In the genomic region with DNA sequence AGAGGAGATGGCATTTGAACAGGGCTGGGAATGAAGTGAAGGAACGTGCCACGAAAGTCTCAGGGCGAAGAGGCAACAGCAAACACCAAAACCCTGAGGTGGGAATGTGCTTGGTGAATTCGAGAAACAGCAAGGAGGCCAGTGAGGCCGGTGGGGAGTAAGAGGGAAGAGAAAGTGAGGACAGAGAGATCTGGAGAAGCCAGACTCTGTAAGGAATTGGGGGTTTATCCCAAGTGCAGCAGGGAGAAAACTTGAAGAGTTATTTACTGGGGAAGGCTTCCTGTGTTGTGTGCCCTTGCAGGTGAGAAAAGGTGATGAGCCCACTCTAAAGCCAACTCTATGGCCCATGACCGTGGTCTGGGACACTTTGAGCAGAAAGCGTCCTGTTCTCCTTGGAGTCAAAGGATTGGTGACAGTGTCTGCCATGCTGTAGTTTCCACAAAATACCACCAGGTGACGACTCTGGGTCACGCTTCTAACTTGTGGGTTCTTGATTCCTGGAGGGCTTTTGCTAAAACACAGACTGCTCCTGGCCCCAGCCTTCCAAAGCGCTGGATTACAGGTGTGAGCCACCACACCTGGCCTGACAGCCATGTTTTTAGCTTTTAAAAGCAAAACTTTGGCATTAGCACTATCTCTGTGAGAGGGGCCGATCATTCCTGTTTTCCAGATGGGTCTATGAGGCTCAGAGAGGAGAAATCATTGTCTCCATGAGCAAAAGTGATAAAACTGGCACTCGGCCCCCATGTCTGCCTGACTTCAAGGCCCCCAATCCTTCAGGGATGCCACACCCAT, we compare ENCODE assay signal across 8 cellular contexts. TPM values are rescaled to one million over a fixed set of nuclear protein-coding genes. Genes with fewer than 3 reads are reported as not detected.
DNase-seq lines count a peak whose midpoint lies in the region; ATAC-seq and TF ChIP-seq lines count a peak whose summit lies in the region.

No MANE protein-coding gene starts in this region.

- POLR2A ChIA-PET in activated CD4-positive, alpha-beta memory T cell treated with anti-CD3 and anti-CD28 coated beads for 36 hours (lab: Charles Lee) = interaction anchor here (0.9 kb wide), 1 partner anchor 18 kb away, joined by 3 read pairs; a partner anchor contains a TSS

- ATAC-seq in HG03039 (IDR thresholded peaks at IDR 0.05; ENCODE audit: unreplicated experiment) (peak; percentile 68), GM19452 (IDR thresholded peaks at IDR 0.05; ENCODE audit: unreplicated experiment) (no peak)

- no peak overlapping the region for H3K27ac Mint-ChIP-seq in activated CD4-positive, alpha-beta memory T cell treated with anti-CD3 and anti-CD28 coated beads for 36 hours

- 38% methylated on average over 12 of the region's 12 CpGs for WGBS in suprapubic skin

- no peak for TF ChIP-seq POLR2A in suprapubic skin (IDR thresholded peaks at IDR 0.05)

- no peak overlapping the region for H3K4me3 ChIP-seq in suprapubic skin

- DNase-seq in DMS79 (lab: John Stamatoyannopoulos, UW) (peak; percentile 27), NCI-H526 treated with DMSO at 0.1 percent for 48 hours (lab: John Stamatoyannopoulos, UW) (peak; percentile 67), epidermal melanocyte (ENCODE audit: insufficient read length, low spot score) (peak; percentile 76), middle frontal gyrus (ENCODE audit: extremely low spot score, low spot score) (peak; percentile 67), suprapubic skin (ENCODE audit: low spot score in 2 of 2) (no peak)
- peak; percentile 74 for DNase-seq in activated CD4-positive, alpha-beta memory T cell treated with anti-CD3 and anti-CD28 coated beads for 36 hours

- H3K4me3 Mint-ChIP-seq in activated CD4-positive, alpha-beta memory T cell treated with anti-CD3 and anti-CD28 coated beads for 36 hours = no peak overlapping the region

- no peaks in the 10 kb centered on the region for H3K36me3 Mint-ChIP-seq in activated CD4-positive, alpha-beta memory T cell treated with anti-CD3 and anti-CD28 coated beads for 36 hours

- no peaks in the 10 kb centered on the region for H3K4me1 Mint-ChIP-seq in activated CD4-positive, alpha-beta memory T cell treated with anti-CD3 and anti-CD28 coated beads for 36 hours (ENCODE audit: low read depth)

- CTCF ChIA-PET in activated CD4-positive, alpha-beta memory T cell treated with anti-CD3 and anti-CD28 coated beads for 36 hours (lab: Charles Lee) = interaction anchor here (0.6 to 4.5 kb wide), 18 partner anchors 9 to 200 kb away, joined by 3 to 99 read pairs (median 4); no protein-coding TSS in a partner anchor

- H3K27ac ChIP-seq in suprapubic skin = no peak overlapping the region

- TF ChIP-seq EP300 in suprapubic skin (IDR thresholded peaks at IDR 0.05) = no peak

- H3K36me3 ChIP-seq in suprapubic skin = no peaks in the 10 kb centered on the region

- peaks cover 52% of the 10 kb centered on the region for H3K27me3 ChIP-seq in suprapubic skin

- H3K9me3 ChIP-seq in suprapubic skin = no peaks in the 10 kb centered on the region

- TF ChIP-seq CTCF in suprapubic skin (IDR thresholded peaks at IDR 0.05) = peak; percentile 80 to 87

- intact Hi-C loops in activated CD4-positive, alpha-beta memory T cell treated with anti-CD3 and anti-CD28 coated beads for 36 hours (cut with micrococcal nuclease) = loop anchor here (1.0 kb wide), 1 partner anchor 84 kb away; no protein-coding TSS in a partner anchor

- H3K27me3 Mint-ChIP-seq in activated CD4-positive, alpha-beta memory T cell treated with anti-CD3 and anti-CD28 coated beads for 36 hours = peaks cover 13% of the 10 kb centered on the region

- no peaks in the 10 kb centered on the region for H3K9me3 Mint-ChIP-seq in activated CD4-positive, alpha-beta memory T cell treated with anti-CD3 and anti-CD28 coated beads for 36 hours

- peaks cover 5% of the 10 kb centered on the region for H3K4me1 ChIP-seq in suprapubic skin

RNA-seq across cellular contexts. Expression of a gene that starts 18.0 kb away (rescaled TPM):
- total RNA-seq in activated CD4-positive, alpha-beta memory T cell treated with anti-CD3 and anti-CD28 coated beads for 36 hours = 100 to 1,000 TPM; 154 to 155 TPM
- total RNA-seq in suprapubic skin = 100 to 1,000 TPM in 2 of 4 donors, 10 to 100 TPM in 2; 85.0 to 107 (median 96.9) TPM

RNA-seq across cellular contexts. Expression of a gene that starts 48.5 kb away (rescaled TPM):
- not detected for total RNA-seq in activated CD4-positive, alpha-beta memory T cell treated with anti-CD3 and anti-CD28 coated beads for 36 hours
- under 1 TPM in 1 of 4 donors, not detected in 3; 0.76 TPM for total RNA-seq in suprapubic skin

Comparison
In these comparisons a context has a peak if more than half of its experiments do, and no peak if none do; other contexts are left out.
1. DNase-seq: peak in DMS79 (single experiment), NCI-H526 treated with DMSO at 0.1 percent for 48 hours (single experiment), activated CD4-positive, alpha-beta memory T cell treated with anti-CD3 and anti-CD28 coated beads for 36 hours (single experiment), epidermal melanocyte (single experiment) and middle frontal gyrus (single experiment); none in suprapubic skin (0 of 2).